Comparison of ENCODE assay signal across 8 cellular contexts in the genomic region with DNA sequence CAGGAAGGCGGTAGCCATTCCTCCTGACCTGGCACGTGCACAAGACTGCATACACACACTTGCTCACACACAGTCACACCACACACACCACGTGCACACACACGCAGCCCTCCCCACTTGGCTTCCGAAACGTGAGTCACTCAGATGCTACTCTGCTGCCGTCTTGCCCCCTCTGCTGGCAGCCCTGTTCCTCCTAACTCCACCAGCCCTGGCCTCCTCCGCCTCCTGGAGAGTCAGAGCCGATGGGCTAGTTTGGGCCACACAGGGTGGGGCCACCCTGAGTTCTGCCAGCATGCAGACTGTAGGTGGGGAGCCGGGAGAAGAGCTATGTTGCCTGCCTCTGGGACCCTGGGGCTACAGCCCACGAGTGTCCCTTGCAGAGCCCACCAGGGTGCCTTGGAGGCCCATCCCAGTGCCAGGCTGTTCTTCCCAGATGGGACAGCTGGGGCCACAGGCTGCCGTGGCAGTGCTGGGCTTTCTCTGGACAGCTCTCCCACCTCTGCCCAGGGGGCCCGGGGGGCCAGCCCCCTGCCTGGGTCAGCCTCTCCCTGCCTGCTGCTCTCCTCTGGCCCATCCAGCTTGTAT. TPM values are rescaled to one million over a fixed set of nuclear protein-coding genes. Genes with fewer than 3 reads are reported as not detected.
DNase-seq lines count a peak whose midpoint lies in the region; ATAC-seq lines count a peak whose summit lies in the region.

No MANE protein-coding gene starts in this region.

- H3K36me3 Mint-ChIP-seq in activated CD4-positive, alpha-beta memory T cell treated with anti-CD3 and anti-CD28 coated beads, Interleukin-2, amount 10 ng/mL, durations not matched to agents 7 days and 5 days (ENCODE audit: low read depth) = peaks cover 40% of the 10 kb centered on the region

- H3K27me3 Mint-ChIP-seq in activated CD4-positive, alpha-beta memory T cell treated with anti-CD3 and anti-CD28 coated beads, Interleukin-2, amount 10 ng/mL, durations not matched to agents 7 days and 5 days = no peaks in the 10 kb centered on the region

- POLR2A ChIA-PET in activated CD4-positive, alpha-beta memory T cell treated with anti-CD3 and anti-CD28 coated beads, Interleukin-2, amount 10 ng/mL, durations not matched to agents 7 days and 5 days (lab: Charles Lee) = interaction anchor here (0.6 kb wide), 1 partner anchor 19 kb away, joined by 3 read pairs; the partner anchor contains the start of gene UBL5

- peak; percentile 57 for DNase-seq in Caki2 (ENCODE audit: low read depth)
- peak; percentile 54 to 61 for DNase-seq in Kasumi-1 (lab: John Stamatoyannopoulos, UW)
- peak; percentile 42 for DNase-seq in activated CD4-positive, alpha-beta memory T cell treated with anti-CD3 and anti-CD28 coated beads, Interleukin-2, amount 10 ng/mL, durations not matched to agents 7 days and 5 days
- DNase-seq in posterior cingulate gyrus = peak in 8 of 10 donors; percentile 50 to 96 (median 79)

- H3K4me1 Mint-ChIP-seq in activated CD4-positive, alpha-beta memory T cell treated with anti-CD3 and anti-CD28 coated beads, Interleukin-2, amount 10 ng/mL, durations not matched to agents 7 days and 5 days = peaks cover 12% of the 10 kb centered on the region

- intact Hi-C loops in posterior cingulate gyrus (cut with DNase I) = loop anchor here (10.0 kb wide), 1 partner anchor 68 kb away; no protein-coding TSS in a partner anchor

- H3K9me3 Mint-ChIP-seq in activated CD4-positive, alpha-beta memory T cell treated with anti-CD3 and anti-CD28 coated beads, Interleukin-2, amount 10 ng/mL, durations not matched to agents 7 days and 5 days = no peaks in the 10 kb centered on the region

- CTCF ChIA-PET in activated CD4-positive, alpha-beta memory T cell treated with anti-CD3 and anti-CD28 coated beads, Interleukin-2, amount 10 ng/mL, durations not matched to agents 7 days and 5 days (lab: Charles Lee) = no interaction called here

- no peak overlapping the region for H3K4me3 Mint-ChIP-seq in activated CD4-positive, alpha-beta memory T cell treated with anti-CD3 and anti-CD28 coated beads, Interleukin-2, amount 10 ng/mL, durations not matched to agents 7 days and 5 days

- ATAC-seq in esophagus mucosa = peak; percentile 90
- ATAC-seq in GM21423 (IDR thresholded peaks at IDR 0.05; ENCODE audit: unreplicated experiment) = no peak
- ATAC-seq in GM18519 (IDR thresholded peaks at IDR 0.05; ENCODE audit: low FRiP score, unreplicated experiment) = no peak
- no peak for ATAC-seq in HG03442 (IDR thresholded peaks at IDR 0.05; ENCODE audit: unreplicated experiment)

- H3K27ac Mint-ChIP-seq in activated CD4-positive, alpha-beta memory T cell treated with anti-CD3 and anti-CD28 coated beads, Interleukin-2, amount 10 ng/mL, durations not matched to agents 7 days and 5 days = no peak overlapping the region

- in situ Hi-C loops in Caki2 (cut with HindIII; ENCODE audit: low pct_unique_long_range_greater_than_20kb, low sequenced_read_pairs) = no loop called here

RNA-seq across cellular contexts. Expression of gene PIN1, which starts 12.1 kb away (rescaled TPM):
- 114 and 145 TPM in 2 replicates for total RNA-seq in Caki2 (2014; rRNA removed; shearing (Covaris generic); ENCODE audit: low replicate concordance)
- total RNA-seq in activated CD4-positive, alpha-beta memory T cell treated with anti-CD3 and anti-CD28 coated beads, Interleukin-2, amount 10 ng/mL, durations not matched to agents 7 days and 5 days = 10 to 100 TPM; 96.0 to 97.0 TPM
- 54.4 TPM for total RNA-seq in esophagus mucosa

RNA-seq across cellular contexts. Expression of gene UBL5, which starts 19.5 kb away (rescaled TPM):
- total RNA-seq in Caki2 (2014; rRNA removed; shearing (Covaris generic); ENCODE audit: low replicate concordance) = 255 and 266 TPM in 2 replicates
- total RNA-seq in activated CD4-positive, alpha-beta memory T cell treated with anti-CD3 and anti-CD28 coated beads, Interleukin-2, amount 10 ng/mL, durations not matched to agents 7 days and 5 days = 100 to 1,000 TPM; 339 to 372 TPM
- total RNA-seq in esophagus mucosa = 297 TPM

RNA-seq across cellular contexts. Expression of gene FBXL12, which starts 28.3 kb away (rescaled TPM):
- 8.3 and 15.5 TPM in 2 replicates for total RNA-seq in Caki2 (2014; rRNA removed; shearing (Covaris generic); ENCODE audit: low replicate concordance)
- 10 to 100 TPM; 18.3 to 20.6 TPM for total RNA-seq in activated CD4-positive, alpha-beta memory T cell treated with anti-CD3 and anti-CD28 coated beads, Interleukin-2, amount 10 ng/mL, durations not matched to agents 7 days and 5 days
- 13.2 TPM for total RNA-seq in esophagus mucosa
